Comparison of ENCODE assay signal across 15 cellular contexts in genomic region chr14:61694039-61694438, GRCh38. TPM values are rescaled to one million over a fixed set of nuclear protein-coding genes. Genes with fewer than 3 reads are reported as not detected.
DNase-seq lines count a peak whose midpoint lies in the region; ATAC-seq, FAIRE-seq and TF ChIP-seq lines count a peak whose summit lies in the region.
"Had no signal": no experiment of that assay in that cellular context is flagged by ENCODE, and none has a peak within 500 bp of the region (broad histone marks: within the 10 kb centered on the region; RNA-seq: fewer than 3 reads in every experiment).

No MANE protein-coding gene starts in this region.

- no peak for FAIRE-seq in A549 (lab: Jason Lieb, UNC)

- no peaks in the 10 kb centered on the region for H3K27me3 ChIP-seq in foreskin keratinocyte
- H3K27me3 ChIP-seq: dorsolateral prefrontal cortex had no signal

- H3K27me3 Mint-ChIP-seq in Calu3 (ENCODE audit: unreplicated experiment), result no peaks in the 10 kb centered on the region
- no peaks in the 10 kb centered on the region for H3K27me3 Mint-ChIP-seq in activated CD4-positive, alpha-beta memory T cell treated with anti-CD3 and anti-CD28 coated beads for 36 hours
- H3K27me3 Mint-ChIP-seq in immature natural killer cell (ENCODE audit: low read depth in 3 of 3), result peaks cover 7 to 20% (median 10%) of the 10 kb centered on the region in 3 donors

- peak overlapping the region; percentile 98 for H3K4me2 ChIP-seq in A549

- no peak for DNase-seq in A549 (ENCODE audit: low read depth in 1 of 2, low spot score in 1 of 2)
- DNase-seq in Calu3, result no peak
- no peak for DNase-seq in activated CD4-positive, alpha-beta memory T cell treated with anti-CD3 and anti-CD28 coated beads for 36 hours
- DNase-seq in immature natural killer cell, result no peak
- DNase-seq in OCI-M1 (lab: John Stamatoyannopoulos, UW), result no peak
- DNase-seq in foreskin keratinocyte, result no peak
- DNase-seq in NK-92 treated with Interleukin-12 subunit alpha and Interleukin-12 subunit beta, amount 100 ng/mL, for 24 hours (lab: John Stamatoyannopoulos, UW), result no peak
- DNase-seq in stimulated activated CD4-positive, alpha-beta T cell treated with anti-CD3 and anti-CD28 coated beads, Interleukin-15, amount 100 ng/mL, for 24 hours, result no peak
- DNase-seq: activated CD4-positive, CD25-positive, alpha-beta regulatory T cell treated with anti-CD3 and anti-CD28 coated beads, Interleukin-2, amount 50 U/mL, for 72 hours; amniotic stem cell; dorsolateral prefrontal cortex; NCI-H1105; NCI-H510A treated with DMSO at 0.1 percent for 48 hours; occipital lobe; SHP77 treated with DMSO at 0.1 percent for 48 hours had no signal

- TF ChIP-seq EP300 in A549 (IDR thresholded peaks at IDR 0.05), result no peak

- BruUV-seq in Calu3 (replicated peaks; lab: Mats Ljungman, UMichigan), result no TSS peak

- H3K36me3 Mint-ChIP-seq in Calu3 (ENCODE audit: insufficient read depth, unreplicated experiment) (peaks cover 46% of the 10 kb centered on the region), immature natural killer cell (peaks cover 0 to 7% (median 0%) of the 10 kb centered on the region in 3 donors)
- H3K36me3 Mint-ChIP-seq in activated CD4-positive, alpha-beta memory T cell treated with anti-CD3 and anti-CD28 coated beads for 36 hours, result peaks cover 32% of the 10 kb centered on the region

- no peak for ATAC-seq in A549
- ATAC-seq in foreskin keratinocyte, result no peak

- H3K27ac ChIP-seq in A549 (peak overlapping the region; percentile 83 to 89; a peak in 4 of 6 replicates), foreskin keratinocyte (no peak overlapping the region)

- H3K4me3 Mint-ChIP-seq in Calu3 (ENCODE audit: low read depth, unreplicated experiment) (peak overlapping the region; percentile 89), immature natural killer cell (peak overlapping the region; percentile 90 to 98 (median 97))
- H3K4me3 Mint-ChIP-seq in activated CD4-positive, alpha-beta memory T cell treated with anti-CD3 and anti-CD28 coated beads for 36 hours, result peak overlapping the region; percentile 98

- no peak overlapping the region for H3K27ac Mint-ChIP-seq in Calu3 (ENCODE audit: unreplicated experiment)
- peak overlapping the region; percentile 98 for H3K27ac Mint-ChIP-seq in activated CD4-positive, alpha-beta memory T cell treated with anti-CD3 and anti-CD28 coated beads for 36 hours
- H3K27ac Mint-ChIP-seq in immature natural killer cell, result peak overlapping the region; percentile 90 to 97 (median 96)

- H3K4me1 ChIP-seq in A549 (peaks cover 9% of the 10 kb centered on the region; the same call in 2 of the 3 replicates), foreskin keratinocyte (peaks cover 12% of the 10 kb centered on the region)

- H3K9me3 Mint-ChIP-seq in Calu3 (ENCODE audit: low read depth, unreplicated experiment) (no peaks in the 10 kb centered on the region), immature natural killer cell (peaks cover 0 to 5% (median 1%) of the 10 kb centered on the region in 6 donors)
- no peaks in the 10 kb centered on the region for H3K9me3 Mint-ChIP-seq in activated CD4-positive, alpha-beta memory T cell treated with anti-CD3 and anti-CD28 coated beads for 36 hours

- intact Hi-C loops in Calu3 (cut with micrococcal nuclease; ENCODE audit: unreplicated experiment), result no loop called here
- intact Hi-C loops in activated CD4-positive, alpha-beta memory T cell treated with anti-CD3 and anti-CD28 coated beads for 36 hours (cut with micrococcal nuclease), result loop anchor here (2.0 kb wide), 1 partner anchor 73 kb away; no protein-coding TSS in a partner anchor

- WGBS in A549 (ENCODE audit: missing lambda C conversion rate), result 91% methylated on average over 6 of the region's 6 CpGs

- POLR2A ChIA-PET in A549 (lab: Yijun Ruan, JAX), result interaction anchor here (2.5 to 2.9 kb wide), 2 partner anchors 132 to 140 kb away, joined by 20 to 107 read pairs; no protein-coding TSS in a partner anchor
- POLR2A ChIA-PET in activated CD4-positive, alpha-beta memory T cell treated with anti-CD3 and anti-CD28 coated beads for 36 hours (lab: Charles Lee), result interaction anchor here (0.8 to 2.4 kb wide), 4 partner anchors 86 to 371 kb away, joined by 3 to 16 read pairs (median 7); no protein-coding TSS in a partner anchor

- no peak overlapping the region for H3K4me3 ChIP-seq in A549

- TF ChIP-seq POLR2A in A549 (IDR thresholded peaks at IDR 0.05; ENCODE audit: low read length), result no peak

- CTCF ChIA-PET in A549 (lab: Yijun Ruan, JAX), result interaction anchor here (1.0 to 1.4 kb wide), 3 partner anchors 14 to 144 kb away, joined by 3 to 4 read pairs (median 4); no protein-coding TSS in a partner anchor
- CTCF ChIA-PET in Calu3 (lab: Charles Lee), result no interaction called here
- CTCF ChIA-PET in activated CD4-positive, alpha-beta memory T cell treated with anti-CD3 and anti-CD28 coated beads for 36 hours (lab: Charles Lee), result interaction anchor here (0.9 to 1.5 kb wide), 3 partner anchors 23 to 233 kb away, joined by 3 read pairs; no protein-coding TSS in a partner anchor

- H3K9me3 ChIP-seq in A549, result no peaks in the 10 kb centered on the region; the same call in 2 of the 3 replicates

- H3K4me1 Mint-ChIP-seq in Calu3 (ENCODE audit: low read depth, unreplicated experiment) (no peaks in the 10 kb centered on the region), immature natural killer cell (peaks cover 39 to 42% of the 10 kb centered on the region in 2 donors)
- H3K4me1 Mint-ChIP-seq in activated CD4-positive, alpha-beta memory T cell treated with anti-CD3 and anti-CD28 coated beads for 36 hours (ENCODE audit: low read depth), result peaks cover 41% of the 10 kb centered on the region

- TF ChIP-seq CTCF in A549 (IDR thresholded peaks at IDR 0.05) (no peak), Calu3 (IDR thresholded peaks at IDR 0.05; ENCODE audit: unreplicated experiment) (no peak), foreskin keratinocyte (conservative IDR thresholded peaks at IDR 0.05) (no peak)

- TF ChIP-seq RAD21 in A549 (conservative IDR thresholded peaks at IDR 0.05 in 1 of 2, IDR thresholded peaks at IDR 0.05 in 1 of 2), result no peak

TF ChIP-seq in A549, 52 proteins besides CTCF, POLR2A, EP300 and RAD21:
- TF ChIP-seq MYC (IDR thresholded peaks at IDR 0.05; ENCODE audit: borderline replicate concordance, low read length) (no peak), CBX8 (IDR thresholded peaks at IDR 0.05) (no peak), KDM1A (IDR thresholded peaks at IDR 0.05; ENCODE audit: low read depth) (no peak), RFX5 (IDR thresholded peaks at IDR 0.05) (no peak), MAZ (IDR thresholded peaks at IDR 0.05; ENCODE audit: borderline replicate concordance, low read depth, low read length) (no peak), KDM5A (IDR thresholded peaks at IDR 0.05) (no peak), FOSB (CRISPR knock-in tag; IDR thresholded peaks at IDR 0.05) (no peak), FOXS1 (CRISPR knock-in tag; IDR thresholded peaks at IDR 0.05) (no peak), ZFP36 (IDR thresholded peaks at IDR 0.05; ENCODE audit: borderline replicate concordance, partially characterized antibody) (no peak)

RNA-seq across cellular contexts. Expression of gene HIF1A, which starts 1.3 kb away (rescaled TPM):
- 284 and 383 TPM in 2 replicates for polyA plus RNA-seq in A549 (2011; rRNA removed)
- polyA plus RNA-seq in A549 (2012; cell fraction: cytosol; rRNA removed), result 27.9 and 38.2 TPM in 2 replicates
- 38.2 and 49.4 TPM in 2 replicates for polyA plus RNA-seq in A549 (2012; cell fraction: nucleus; rRNA removed)
- polyA plus RNA-seq in A549 (2017; fragmentation: RNase III; extraction: RNeasy Plus Mini Kit Qiagen cat#74134 plus additional on column Dnase treatment), result 280 to 397 TPM (median 391 TPM) in 3 replicates
- polyA minus RNA-seq in A549 (2011; rRNA and poly(A)+ RNA removed), result 228 and 254 TPM in 2 replicates
- total RNA-seq in Calu3 (2022), result 213 and 229 TPM in 2 replicates
- 100 to 1,000 TPM; 283 to 287 TPM for total RNA-seq in activated CD4-positive, alpha-beta memory T cell treated with anti-CD3 and anti-CD28 coated beads for 36 hours
- 10 to 100 TPM; 28.7 to 62.2 (median 34.3) TPM for polyA plus RNA-seq in immature natural killer cell
- 122 and 130 TPM in 2 replicates for total RNA-seq in foreskin keratinocyte
- 20.3 and 27.4 TPM in 2 replicates for polyA plus RNA-seq in foreskin keratinocyte
